Comparison of ENCODE assay signal across 14 cellular contexts in genomic region chr2:121282800-121283382, GRCh38. TPM values are rescaled to one million over a fixed set of nuclear protein-coding genes. Genes with fewer than 3 reads are reported as not detected.
DNase-seq lines count a peak whose midpoint lies in the region; ATAC-seq and TF ChIP-seq lines count a peak whose summit lies in the region.
"Had no signal": no experiment of that assay in that cellular context is flagged by ENCODE, and none has a peak within 500 bp of the region (broad histone marks: within the 10 kb centered on the region; RNA-seq: fewer than 3 reads in every experiment).

No MANE protein-coding gene starts in this region.

- H3K27me3 Mint-ChIP-seq in MCF 10A (ENCODE audit: insufficient read depth, unreplicated experiment): no peaks in the 10 kb centered on the region

- H3K27ac Mint-ChIP-seq in MCF 10A (ENCODE audit: low read depth, unreplicated experiment): peak overlapping the region; percentile 98
- H3K27ac Mint-ChIP-seq: activated CD4-positive, alpha-beta memory T cell treated with anti-CD3 and anti-CD28 coated beads for 36 hours; activated T-cell treated with anti-CD3 and anti-CD28 coated beads, Interleukin-2, amount 50 U/mL, for 72 hours had no signal

- intact Hi-C loops in MCF 10A (cut with micrococcal nuclease) (loop anchor here (2.0 kb wide), 1 partner anchor 188 kb away; no protein-coding TSS in a partner anchor), stomach (cut with DNase I; ENCODE audit: low total_unique reads) (no loop called here)

- peaks cover 15% of the 10 kb centered on the region for H3K36me3 Mint-ChIP-seq in MCF 10A (ENCODE audit: insufficient read depth, unreplicated experiment)
- H3K36me3 Mint-ChIP-seq: activated CD4-positive, alpha-beta memory T cell treated with anti-CD3 and anti-CD28 coated beads for 36 hours had no signal

- TF ChIP-seq CTCF in MCF 10A (IDR thresholded peaks at IDR 0.05; ENCODE audit: unreplicated experiment): no peak
- no peak for TF ChIP-seq CTCF in stomach (IDR thresholded peaks at IDR 0.05)
- no peak for TF ChIP-seq CTCF in brain microvascular endothelial cell (IDR thresholded peaks at IDR 0.05; ENCODE audit: low read depth, low read length, missing control alignments)
- TF ChIP-seq CTCF in GM20000 (IDR thresholded peaks at IDR 0.05; ENCODE audit: extremely low read depth, missing control alignments): no peak

- H3K36me3 ChIP-seq in stomach (peaks cover 0 to 20% (median 14%) of the 10 kb centered on the region in 4 donors), brain microvascular endothelial cell (replicated peaks) (no peaks in the 10 kb centered on the region)

- CTCF ChIA-PET in MCF 10A (lab: Yijun Ruan, JAX): interaction anchor here (0.7 to 1.3 kb wide), 7 partner anchors 73 to 192 kb away, joined by 3 to 5 read pairs (median 3); no protein-coding TSS in a partner anchor

- peaks cover 16% of the 10 kb centered on the region for H3K4me1 Mint-ChIP-seq in MCF 10A (ENCODE audit: insufficient read depth, unreplicated experiment)

- H3K9me3 ChIP-seq in stomach: no peaks in the 10 kb centered on the region
- H3K9me3 ChIP-seq: psoas muscle had no signal

- TF ChIP-seq POLR2A in stomach (IDR thresholded peaks at IDR 0.05): no peak

- H3K4me3 ChIP-seq in stomach: peak overlapping the region; percentile 51 to 71 (median 58)
- H3K4me3 ChIP-seq in brain microvascular endothelial cell (ENCODE audit: low read depth, low read length): no peak overlapping the region
- H3K4me3 ChIP-seq: psoas muscle had no signal

- POLR2A ChIA-PET in MCF 10A (lab: Yijun Ruan, JAX): interaction anchor here (0.6 to 2.4 kb wide), 16 partner anchors 12 to 249 kb away, joined by 3 to 27 read pairs (median 4); no protein-coding TSS in a partner anchor

- ATAC-seq in left lobe of liver: peak; percentile 45
- ATAC-seq: activated T-cell treated with anti-CD3 and anti-CD28 coated beads, Interleukin-2, amount 50 U/mL, for 72 hours; psoas muscle had no signal

- H3K27ac ChIP-seq in stomach (peak overlapping the region; percentile 60 to 89 (median 85)), brain microvascular endothelial cell (no peak overlapping the region)
- H3K27ac ChIP-seq: psoas muscle had no signal

- in situ Hi-C loops in KBM-7 (cut with MboI; ENCODE audit: low pct_unique_long_range_greater_than_20kb, low sequenced_read_pairs): no loop called here
- in situ Hi-C loops in brain microvascular endothelial cell (cut with HindIII; ENCODE audit: low pct_ligation_motif_present, low sequenced_read_pairs): no loop called here

- H3K27me3 ChIP-seq in stomach: peaks cover 0 to 64% (median 13%) of the 10 kb centered on the region in 3 donors
- peaks cover 29% of the 10 kb centered on the region for H3K27me3 ChIP-seq in brain microvascular endothelial cell (replicated peaks)

- H3K4me1 ChIP-seq in stomach: peaks cover 16 to 44% (median 28%) of the 10 kb centered on the region in 4 donors

- BruUV-seq in MCF 10A (replicated peaks; lab: Mats Ljungman, UMichigan): no TSS peak

- H3K9me3 Mint-ChIP-seq in MCF 10A (ENCODE audit: unreplicated experiment): no peaks in the 10 kb centered on the region
- H3K9me3 Mint-ChIP-seq: activated CD4-positive, alpha-beta memory T cell treated with anti-CD3 and anti-CD28 coated beads for 36 hours; activated T-cell treated with anti-CD3 and anti-CD28 coated beads, Interleukin-2, amount 50 U/mL, for 72 hours had no signal

- 38 to 59% (median 46%) methylated on average over 13 of the region's 13 CpGs for WGBS in stomach, 5 donors

- H3K4me3 Mint-ChIP-seq in MCF 10A (ENCODE audit: unreplicated experiment): peak overlapping the region; percentile 97
- H3K4me3 Mint-ChIP-seq: activated CD4-positive, alpha-beta memory T cell treated with anti-CD3 and anti-CD28 coated beads for 36 hours had no signal

- TF ChIP-seq EP300 in stomach (IDR thresholded peaks at IDR 0.05): no peak

- DNase-seq in KBM-7 (peak; percentile 10), MCF 10A (ENCODE audit: unreplicated experiment) (peak; percentile 46), left lobe of liver (ENCODE audit: low spot score) (no peak), stomach (peak; percentile 43), brain microvascular endothelial cell (no peak), GM20000 (ENCODE audit: low spot score) (no peak)
- DNase-seq in stimulated activated CD4-positive, alpha-beta T cell treated with anti-CD3 and anti-CD28 coated beads, Interleukin-2, amount 100 ng/mL, for 24 hours: no peak
- DNase-seq: activated CD4-positive, alpha-beta memory T cell treated with anti-CD3 and anti-CD28 coated beads for 36 hours; activated T-cell treated with anti-CD3 and anti-CD28 coated beads, Interleukin-2, amount 50 U/mL, for 72 hours; cerebellar nuclear complex; glutamatergic neuron; NCI-H524; psoas muscle had no signal

RNA-seq across cellular contexts. Expression of gene TFCP2L1, which starts 2.1 kb away (rescaled TPM):
- total RNA-seq in MCF 10A (2022) (22.6 and 24.3 TPM in 2 replicates), left lobe of liver (0.30 TPM), stomach (100 to 1,000 TPM in 1 of 5 donors, 10 to 100 TPM in 4; 31.4 to 154 (median 48.2) TPM)
- polyA plus RNA-seq in stomach: 10 to 100 TPM in 1 of 3 donors, 1 to 10 TPM in 2; 6.8 to 10.4 (median 7.6) TPM
- total RNA-seq: endothelial cell of umbilical vein had no signal
- polyA plus RNA-seq: endothelial cell of umbilical vein had no signal

Comparison
In these comparisons a context has a peak if more than half of its experiments do, and no peak if none do; other contexts are left out.
1. DNase-seq: peak in KBM-7 (single experiment), MCF 10A (single experiment) and stomach (single experiment); none in left lobe of liver (single experiment), brain microvascular endothelial cell (single experiment), GM20000 (single experiment) and stimulated activated CD4-positive, alpha-beta T cell treated with anti-CD3 and anti-CD28 coated beads, Interleukin-2, amount 100 ng/mL, for 24 hours (0 of 2).
2. RNA of gene TFCP2L1, which starts 2.1 kb away (total RNA-seq): 31.4 to 154 TPM in stomach and 22.6 to 24.3 TPM in MCF 10A; 0.30 TPM in left lobe of liver (single experiment); every median in the first group is over 10 times any median in the second.